Comparison of ENCODE assay signal across 19 cellular contexts in genomic region chr2:12796617-12797016, GRCh38.
A peak's percentile ranks its signal among the peaks of the same experiment; 100 is the strongest.
DNase-seq lines count a peak whose midpoint lies in the region; ATAC-seq and TF ChIP-seq lines count a peak whose summit lies in the region.
"Had no signal": no experiment of that assay in that cellular context is flagged by ENCODE, and none has a peak within 500 bp of the region (broad histone marks: within the 10 kb centered on the region; RNA-seq: fewer than 3 reads in every experiment).

No MANE protein-coding gene starts in this region.

- no peak overlapping the region; the same call in 1 of the 2 replicates for H2BK20ac ChIP-seq in IMR-90 (ENCODE audit: low read depth, low read length)

- no peak for DNase-seq in IMR-90
- peak; percentile 29 for DNase-seq in epidermal melanocyte (ENCODE audit: insufficient read length, low spot score)
- no peak for DNase-seq in left lung
- peak; percentile 70 for DNase-seq in sigmoid colon
- no peak for DNase-seq in NCI-H1930 (lab: John Stamatoyannopoulos, UW)
- DNase-seq in GM03348 (ENCODE audit: low spot score), result no peak
- DNase-seq: activated naive CD4-positive, alpha-beta T cell treated with anti-CD3 and anti-CD28 coated beads for 36 hours; activated T-cell treated with anti-CD3 and anti-CD28 coated beads for 4 hours; erythroblast; HCEC 1CT; NCI-H2029 treated with DMSO at 0.1 percent for 48 hours; NCI-H446; stimulated activated naive B cell treated with anti-CD40 and anti-IgM and Interleukin-4, amounts not matched to agents 10 μg/mL and 1 μg/mL and 100 μg/mL, for 72 hours; trophoblast cell had no signal

- CTCF ChIA-PET in IMR-90 (lab: Yijun Ruan, JAX), result interaction anchor here (0.6 kb wide), 1 partner anchor 93 kb away, joined by 3 read pairs; no protein-coding TSS in a partner anchor

- H4K20me1 ChIP-seq in IMR-90 (ENCODE audit: insufficient read depth, low read length), result no peaks in the 10 kb centered on the region

- no peak overlapping the region for H3K56ac ChIP-seq in IMR-90 (ENCODE audit: extremely low read depth, insufficient read depth, low read length)

- TF ChIP-seq POLR2A in IMR-90 (IDR thresholded peaks at IDR 0.05; ENCODE audit: low read depth, low read length) (no peak), sigmoid colon (IDR thresholded peaks at IDR 0.05) (no peak)

- BruUV-seq in IMR-90 (replicated peaks; lab: Mats Ljungman, UMichigan), result no TSS peak

- H2AK9ac ChIP-seq in IMR-90 (replicated peaks; ENCODE audit: low read depth, low read length, poor library complexity), result peak overlapping the region; percentile 52

- intact Hi-C loops in IMR-90 (cut with micrococcal nuclease), result no loop called here
- intact Hi-C loops in left lung (cut with DNase I), result no loop called here
- intact Hi-C loops in sigmoid colon (cut with DNase I), result no loop called here

- no peak overlapping the region for H3K27ac ChIP-seq in IMR-90 (ENCODE audit: insufficient read depth, low read length)
- H3K27ac ChIP-seq in left lung, result no peak overlapping the region
- peak overlapping the region in 1 of 4 donors; percentile 5 for H3K27ac ChIP-seq in sigmoid colon
- H3K27ac ChIP-seq: body of pancreas, RWPE1 had no signal

- H2BK15ac ChIP-seq in IMR-90 (ENCODE audit: low read depth, low read length), result peak overlapping the region; percentile 62; the same call in 1 of the 3 replicates

- no peak for TF ChIP-seq RAD21 in IMR-90 (IDR thresholded peaks at IDR 0.05; ENCODE audit: low read length)

- H3K36me3 ChIP-seq in IMR-90 (ENCODE audit: control insufficient read depth, insufficient read depth, low read length) (no peaks in the 10 kb centered on the region), left lung (no peaks in the 10 kb centered on the region), sigmoid colon (no peaks in the 10 kb centered on the region)

- H4K91ac ChIP-seq in IMR-90 (ENCODE audit: insufficient read depth, low read depth, low read length), result no peak overlapping the region

- peak overlapping the region; percentile 52; the same call in 1 of the 2 replicates for H2AK5ac ChIP-seq in IMR-90 (ENCODE audit: low read depth, low read length)

- H3K79me1 ChIP-seq in IMR-90 (ENCODE audit: low read depth in 1 of 2, low read length in 2 of 2), result no peaks in the 10 kb centered on the region

- no peak for TF ChIP-seq EP300 in sigmoid colon (IDR thresholded peaks at IDR 0.05)

- H3K4me3 ChIP-seq in IMR-90 (ENCODE audit: insufficient read depth, low read depth, low read length) (no peak overlapping the region), left lung (no peak overlapping the region), sigmoid colon (no peak overlapping the region)
- H3K4me3 ChIP-seq: body of pancreas had no signal

- no peak overlapping the region for H3K23ac ChIP-seq in IMR-90 (ENCODE audit: low read depth, low read length)

- peak overlapping the region; percentile 2 for H2AFZ ChIP-seq in IMR-90 (replicated peaks; ENCODE audit: low read length, poor library complexity)

- dilution Hi-C loops in IMR-90 (cut with HindIII; ENCODE audit: low sequenced_read_pairs, unreplicated experiment), result no loop called here

- no peak overlapping the region for H4K5ac ChIP-seq in IMR-90 (ENCODE audit: low read depth, low read length)

- 0 out of 4 replicates have a peak overlapping the region, but pooled peaks of 1 of the 2 experiments have one; percentile 50 for H4K8ac ChIP-seq in IMR-90 (ENCODE audit: low read depth in 2 of 2, low read length in 2 of 2)

- no peaks in the 10 kb centered on the region for H3K4me1 ChIP-seq in IMR-90 (ENCODE audit: control insufficient read depth, insufficient read depth, low read length)
- peaks cover 0 to 7% of the 10 kb centered on the region in 2 donors for H3K4me1 ChIP-seq in left lung
- H3K4me1 ChIP-seq in sigmoid colon, result no peaks in the 10 kb centered on the region
- H3K4me1 ChIP-seq: body of pancreas had no signal

- H2BK5ac ChIP-seq in IMR-90 (ENCODE audit: low read depth, low read length, poor library complexity, severe bottlenecking), result no peak overlapping the region

- POLR2A ChIA-PET in IMR-90 (lab: Charles Lee; ENCODE audit: unreplicated experiment), result no interaction called here

- no peak overlapping the region for H3K9ac ChIP-seq in IMR-90 (ENCODE audit: low read depth, low read length)

- no peak for ATAC-seq in IMR-90 (ENCODE audit: low read depth)
- peak; percentile 66 for ATAC-seq in left lung
- ATAC-seq in HG03097 (IDR thresholded peaks at IDR 0.05; ENCODE audit: low FRiP score, unreplicated experiment), result no peak
- no peak for ATAC-seq in HG03039 (IDR thresholded peaks at IDR 0.05; ENCODE audit: unreplicated experiment)
- ATAC-seq: body of pancreas; natural killer cell treated with Interleukin-12 subunit alpha and Interleukin-12 subunit beta and Interleukin-15 and Interleukin-18, amount 100 ng/mL, for 72 hours; stimulated activated naive B cell treated with anti-CD40 and anti-IgM and Interleukin-4, amounts not matched to agents 10 μg/mL and 1 μg/mL and 100 μg/mL, for 72 hours had no signal

- H3K4me2 ChIP-seq in IMR-90 (ENCODE audit: low read depth, low read length), result no peak overlapping the region

- in situ Hi-C loops in IMR-90 (cut with MboI; ENCODE audit: low sequenced_read_pairs), result no loop called here

- H2BK120ac ChIP-seq in IMR-90 (ENCODE audit: low read depth, low read length), result no peak overlapping the region; the same call in 1 of the 2 replicates

- no peak overlapping the region for H3K18ac ChIP-seq in IMR-90 (ENCODE audit: low read depth, low read length)

- H3K9me3 ChIP-seq in IMR-90 (ENCODE audit: control insufficient read depth, insufficient read depth, low read length) (peaks cover 2% of the 10 kb centered on the region; the same call in 1 of the 2 replicates), left lung (peaks cover 0 to 9% of the 10 kb centered on the region in 2 donors), sigmoid colon (peaks cover 0 to 5% (median 0%) of the 10 kb centered on the region in 4 donors)
- H3K9me3 ChIP-seq: body of pancreas had no signal

- H3K27me3 ChIP-seq in IMR-90 (ENCODE audit: control insufficient read depth, insufficient read depth, low read length), result no peaks in the 10 kb centered on the region
- H3K27me3 ChIP-seq in left lung, result no peaks in the 10 kb centered on the region
- H3K27me3 ChIP-seq in sigmoid colon, result no peaks in the 10 kb centered on the region
- H3K27me3 ChIP-seq: body of pancreas had no signal

- no peak overlapping the region; the same call in 1 of the 2 replicates for H3K14ac ChIP-seq in IMR-90 (replicated peaks; ENCODE audit: low read depth, low read length)

- no peak overlapping the region for H3K4ac ChIP-seq in IMR-90 (ENCODE audit: low read depth, low read length)

- 40% methylated on average over 1 of the region's 4 CpGs; no CpG with 5 or more reads in 1 of the 2 experiments for WGBS in IMR-90 (ENCODE audit: extremely low coverage in 2 of 2, insufficient read length in 1 of 2), 2 experiments
- WGBS in sigmoid colon, 2 donors, result 74 to 77% methylated on average over 4 of the region's 4 CpGs

- no peaks in the 10 kb centered on the region for H3K9me1 ChIP-seq in IMR-90 (ENCODE audit: insufficient read depth, low read length)

- TF ChIP-seq CTCF in IMR-90 (conservative IDR thresholded peaks at IDR 0.05; ENCODE audit: low read depth, low read length) (no peak), left lung (IDR thresholded peaks at IDR 0.05) (no peak), sigmoid colon (IDR thresholded peaks at IDR 0.05) (no peak)

TF ChIP-seq in IMR-90, 13 proteins besides CTCF, POLR2A, EP300 and RAD21:
- TF ChIP-seq RCOR1 (IDR thresholded peaks at IDR 0.05; ENCODE audit: insufficient replicate concordance, low read length) (no peak), MAZ (IDR thresholded peaks at IDR 0.05; ENCODE audit: borderline replicate concordance, low read depth, low read length) (no peak), MXI1 (IDR thresholded peaks at IDR 0.05; ENCODE audit: borderline replicate concordance, low read depth, low read length) (no peak), SMC3 (IDR thresholded peaks at IDR 0.05; ENCODE audit: low read depth, low read length) (no peak), ELK1 (IDR thresholded peaks at IDR 0.05; ENCODE audit: borderline replicate concordance, low read depth, low read length) (no peak), RFX5 (IDR thresholded peaks at IDR 0.05; ENCODE audit: low read depth, low read length) (no peak), MAFK (IDR thresholded peaks at IDR 0.05; ENCODE audit: low read depth, low read length) (no peak), FOS (IDR thresholded peaks at IDR 0.05; ENCODE audit: low read depth, low read length) (no peak)

Comparison
In these comparisons a context has a peak if more than half of its experiments do, and no peak if none do; other contexts are left out.
1. DNase-seq: peak in epidermal melanocyte (single experiment) and sigmoid colon (single experiment); none in IMR-90 (single experiment), left lung (0 of 2), NCI-H1930 (0 of 2) and GM03348 (single experiment).